ENCODE assay signal across 9 cellular contexts in the genomic region with DNA sequence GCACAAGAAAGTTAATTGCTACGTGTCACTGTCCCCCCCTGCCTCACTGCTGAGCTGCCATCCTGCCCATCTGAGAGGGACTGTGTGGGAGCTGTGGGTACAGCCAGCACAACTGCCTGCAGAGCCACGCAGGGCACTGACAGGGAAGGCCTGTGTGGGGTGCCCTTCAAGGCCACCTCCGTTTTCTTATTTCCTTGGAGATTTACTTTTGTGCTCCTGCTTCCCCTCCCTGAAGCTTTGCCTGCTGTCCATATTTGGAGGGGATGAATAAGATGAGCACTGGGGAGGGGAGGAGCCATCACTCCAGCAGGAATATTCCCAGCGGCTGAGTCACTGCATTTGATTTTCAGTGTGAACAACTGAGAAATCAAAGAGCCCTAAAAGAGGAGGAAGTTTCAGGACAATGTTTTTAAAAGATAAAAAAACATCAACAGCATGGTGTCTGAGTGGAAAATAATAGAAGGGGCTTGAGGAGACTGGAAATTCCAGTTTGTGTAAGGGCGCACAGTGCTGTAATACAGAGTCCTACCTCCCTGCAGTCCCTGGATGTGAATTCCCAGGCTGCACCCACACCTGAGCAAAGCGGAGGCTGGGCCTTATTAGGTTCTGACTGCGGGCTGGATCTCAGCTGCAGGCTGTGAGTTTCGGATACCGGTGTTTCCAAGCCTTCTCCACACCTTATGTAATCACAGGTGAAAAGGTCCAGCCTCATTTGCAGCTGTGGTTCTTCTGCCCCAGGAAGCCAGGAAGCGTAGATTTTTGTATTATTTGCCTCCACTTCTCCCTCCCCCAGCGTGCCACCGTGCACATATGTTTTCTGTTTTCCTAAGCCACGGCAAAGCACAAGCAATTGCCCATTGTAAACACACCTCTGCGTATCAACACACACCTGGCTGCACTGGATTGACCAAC.
A peak's percentile ranks its signal among the peaks of the same experiment; 100 is the strongest.
DNase-seq lines count a peak whose midpoint lies in the region; TF ChIP-seq lines count a peak whose summit lies in the region.
"Had no signal": no experiment of that assay in that cellular context is flagged by ENCODE, and none has a peak within 500 bp of the region (broad histone marks: within the 10 kb centered on the region; RNA-seq: fewer than 3 reads in every experiment).

No MANE protein-coding gene starts in this region.

- 0 out of 2 replicates have a peak overlapping the region, but pooled peaks have one; percentile 12 for H3K9ac ChIP-seq in BLaER1

- H3K4me3 ChIP-seq in BLaER1 (no peak overlapping the region), vagina (no peak overlapping the region)

- TF ChIP-seq CTCF in brain (conservative IDR thresholded peaks at IDR 0.05) (no peak), vagina (IDR thresholded peaks at IDR 0.05) (no peak)

- H3K9me3 ChIP-seq in BLaER1 (peaks cover 6% of the 10 kb centered on the region; the same call in 1 of the 2 replicates), vagina (no peaks in the 10 kb centered on the region)

- no peak for TF ChIP-seq POLR2A in vagina (IDR thresholded peaks at IDR 0.05)

- peak overlapping the region; percentile 68 for H3K27ac ChIP-seq in BLaER1
- H3K27ac ChIP-seq in layer of hippocampus (ENCODE audit: low read depth, low read length), result peak overlapping the region; percentile 21
- H3K27ac ChIP-seq in vagina, result peak overlapping the region; percentile 62

- peaks cover 13% of the 10 kb centered on the region for H3K36me3 Mint-ChIP-seq in brain
- peaks cover 68% of the 10 kb centered on the region for H3K36me3 Mint-ChIP-seq in activated T-helper 2 cell treated with anti-CD3 and anti-CD28 coated beads, Interferon-gamma antibody, Interleukin-2, Interleukin-4, amounts not matched to agents 10 μg/mL and 5 μg/mL and 100 μg/mL, durations not matched to agents 14 hours and 24 hours and 36 hours (ENCODE audit: low read depth)

- H3K4me1 ChIP-seq in BLaER1 (peaks cover 51% of the 10 kb centered on the region), vagina (peaks cover 38% of the 10 kb centered on the region)

- no peaks in the 10 kb centered on the region for H3K27me3 ChIP-seq in BLaER1
- H3K27me3 ChIP-seq in layer of hippocampus (ENCODE audit: control insufficient read depth, insufficient read depth, low read length), result no peaks in the 10 kb centered on the region
- H3K27me3 ChIP-seq in vagina, result no peaks in the 10 kb centered on the region

- DNase-seq in NCI-H1105 treated with DMSO at 0.1 percent for 48 hours (lab: John Stamatoyannopoulos, UW) (peak; percentile 67), vagina (ENCODE audit: extremely low spot score in 2 of 2) (no peak), HuH-7.5 (ENCODE audit: low spot score) (no peak)
- no peak for DNase-seq in activated T-helper 2 cell treated with anti-CD3 and anti-CD28 coated beads, Interferon-gamma antibody, Interleukin-2, Interleukin-4, amounts not matched to agents 10 μg/mL and 5 μg/mL and 100 μg/mL, durations not matched to agents 14 hours and 24 hours and 36 hours (ENCODE audit: low spot score)
- no peak for DNase-seq in activated naive CD4-positive, alpha-beta T cell (lab: John Stamatoyannopoulos, UW)

- peak overlapping the region; percentile 7 to 89 (median 73) for H3K27ac Mint-ChIP-seq in brain
- no peak overlapping the region for H3K27ac Mint-ChIP-seq in activated T-helper 2 cell treated with anti-CD3 and anti-CD28 coated beads, Interferon-gamma antibody, Interleukin-2, Interleukin-4, amounts not matched to agents 10 μg/mL and 5 μg/mL and 100 μg/mL, durations not matched to agents 14 hours and 24 hours and 36 hours
- H3K27ac Mint-ChIP-seq: activated naive CD8-positive, alpha-beta T cell had no signal

- H3K36me3 ChIP-seq in BLaER1 (peaks cover 58% of the 10 kb centered on the region), vagina (no peaks in the 10 kb centered on the region)

- H4K20me1 ChIP-seq in BLaER1, result no peaks in the 10 kb centered on the region

- H3K27me3 Mint-ChIP-seq in brain, result no peaks in the 10 kb centered on the region
- H3K27me3 Mint-ChIP-seq in activated T-helper 2 cell treated with anti-CD3 and anti-CD28 coated beads, Interferon-gamma antibody, Interleukin-2, Interleukin-4, amounts not matched to agents 10 μg/mL and 5 μg/mL and 100 μg/mL, durations not matched to agents 14 hours and 24 hours and 36 hours (ENCODE audit: low read depth), result no peaks in the 10 kb centered on the region
- H3K27me3 Mint-ChIP-seq: activated naive CD8-positive, alpha-beta T cell had no signal

- intact Hi-C loops in vagina (cut with DNase I), result loop anchor here (10.0 kb wide), 1 partner anchor 223 kb away; no protein-coding TSS in a partner anchor
- intact Hi-C loops in activated T-helper 2 cell treated with anti-CD3 and anti-CD28 coated beads, Interferon-gamma antibody, Interleukin-2, Interleukin-4, amounts not matched to agents 10 μg/mL and 5 μg/mL and 100 μg/mL, durations not matched to agents 14 hours and 24 hours and 36 hours (cut with micrococcal nuclease), result no loop called here

- peak overlapping the region in 3 of 5 experiments; percentile 1 to 46 (median 31) for H3K4me3 Mint-ChIP-seq in brain
- no peak overlapping the region for H3K4me3 Mint-ChIP-seq in activated T-helper 2 cell treated with anti-CD3 and anti-CD28 coated beads, Interferon-gamma antibody, Interleukin-2, Interleukin-4, amounts not matched to agents 10 μg/mL and 5 μg/mL and 100 μg/mL, durations not matched to agents 14 hours and 24 hours and 36 hours (ENCODE audit: low read depth)
- H3K4me3 Mint-ChIP-seq: activated naive CD8-positive, alpha-beta T cell had no signal

- no peaks in the 10 kb centered on the region for H3K9me3 Mint-ChIP-seq in brain
- no peaks in the 10 kb centered on the region for H3K9me3 Mint-ChIP-seq in activated T-helper 2 cell treated with anti-CD3 and anti-CD28 coated beads, Interferon-gamma antibody, Interleukin-2, Interleukin-4, amounts not matched to agents 10 μg/mL and 5 μg/mL and 100 μg/mL, durations not matched to agents 14 hours and 24 hours and 36 hours

- peaks cover 48% of the 10 kb centered on the region for H3K4me1 Mint-ChIP-seq in brain
- peaks cover 34% of the 10 kb centered on the region for H3K4me1 Mint-ChIP-seq in activated T-helper 2 cell treated with anti-CD3 and anti-CD28 coated beads, Interferon-gamma antibody, Interleukin-2, Interleukin-4, amounts not matched to agents 10 μg/mL and 5 μg/mL and 100 μg/mL, durations not matched to agents 14 hours and 24 hours and 36 hours (ENCODE audit: low read depth)

- H3K4me2 ChIP-seq in BLaER1, result peak overlapping the region; percentile 57
